Comparison of ENCODE assay signal across 1 cellular context in the genomic region with DNA sequence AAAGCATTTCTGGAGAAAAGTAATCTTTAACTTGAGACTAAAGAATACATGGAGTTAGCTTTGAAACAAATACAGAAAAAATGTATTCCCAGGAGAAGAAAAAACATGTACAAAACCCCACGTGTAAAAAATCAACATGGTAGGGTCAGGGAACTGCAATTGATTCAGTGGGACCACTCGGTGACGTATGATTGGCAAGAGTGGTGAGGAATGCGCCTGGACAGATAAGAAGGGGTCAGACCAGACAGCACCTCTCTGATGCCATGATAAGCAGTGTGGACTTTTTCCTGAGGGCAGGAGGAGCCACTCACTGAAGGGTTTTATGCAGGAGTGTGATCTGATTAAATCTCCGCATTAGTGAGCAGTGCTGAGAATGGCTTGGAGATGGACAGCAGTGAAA.
TF ChIP-seq lines count a peak whose summit lies in the region.

No MANE protein-coding gene starts in this region.

TF ChIP-seq in HepG2, 621 proteins besides CTCF, POLR2A, EP300 and RAD21 (continued from another document and continues in another):
- TF ChIP-seq, protein P1, sequence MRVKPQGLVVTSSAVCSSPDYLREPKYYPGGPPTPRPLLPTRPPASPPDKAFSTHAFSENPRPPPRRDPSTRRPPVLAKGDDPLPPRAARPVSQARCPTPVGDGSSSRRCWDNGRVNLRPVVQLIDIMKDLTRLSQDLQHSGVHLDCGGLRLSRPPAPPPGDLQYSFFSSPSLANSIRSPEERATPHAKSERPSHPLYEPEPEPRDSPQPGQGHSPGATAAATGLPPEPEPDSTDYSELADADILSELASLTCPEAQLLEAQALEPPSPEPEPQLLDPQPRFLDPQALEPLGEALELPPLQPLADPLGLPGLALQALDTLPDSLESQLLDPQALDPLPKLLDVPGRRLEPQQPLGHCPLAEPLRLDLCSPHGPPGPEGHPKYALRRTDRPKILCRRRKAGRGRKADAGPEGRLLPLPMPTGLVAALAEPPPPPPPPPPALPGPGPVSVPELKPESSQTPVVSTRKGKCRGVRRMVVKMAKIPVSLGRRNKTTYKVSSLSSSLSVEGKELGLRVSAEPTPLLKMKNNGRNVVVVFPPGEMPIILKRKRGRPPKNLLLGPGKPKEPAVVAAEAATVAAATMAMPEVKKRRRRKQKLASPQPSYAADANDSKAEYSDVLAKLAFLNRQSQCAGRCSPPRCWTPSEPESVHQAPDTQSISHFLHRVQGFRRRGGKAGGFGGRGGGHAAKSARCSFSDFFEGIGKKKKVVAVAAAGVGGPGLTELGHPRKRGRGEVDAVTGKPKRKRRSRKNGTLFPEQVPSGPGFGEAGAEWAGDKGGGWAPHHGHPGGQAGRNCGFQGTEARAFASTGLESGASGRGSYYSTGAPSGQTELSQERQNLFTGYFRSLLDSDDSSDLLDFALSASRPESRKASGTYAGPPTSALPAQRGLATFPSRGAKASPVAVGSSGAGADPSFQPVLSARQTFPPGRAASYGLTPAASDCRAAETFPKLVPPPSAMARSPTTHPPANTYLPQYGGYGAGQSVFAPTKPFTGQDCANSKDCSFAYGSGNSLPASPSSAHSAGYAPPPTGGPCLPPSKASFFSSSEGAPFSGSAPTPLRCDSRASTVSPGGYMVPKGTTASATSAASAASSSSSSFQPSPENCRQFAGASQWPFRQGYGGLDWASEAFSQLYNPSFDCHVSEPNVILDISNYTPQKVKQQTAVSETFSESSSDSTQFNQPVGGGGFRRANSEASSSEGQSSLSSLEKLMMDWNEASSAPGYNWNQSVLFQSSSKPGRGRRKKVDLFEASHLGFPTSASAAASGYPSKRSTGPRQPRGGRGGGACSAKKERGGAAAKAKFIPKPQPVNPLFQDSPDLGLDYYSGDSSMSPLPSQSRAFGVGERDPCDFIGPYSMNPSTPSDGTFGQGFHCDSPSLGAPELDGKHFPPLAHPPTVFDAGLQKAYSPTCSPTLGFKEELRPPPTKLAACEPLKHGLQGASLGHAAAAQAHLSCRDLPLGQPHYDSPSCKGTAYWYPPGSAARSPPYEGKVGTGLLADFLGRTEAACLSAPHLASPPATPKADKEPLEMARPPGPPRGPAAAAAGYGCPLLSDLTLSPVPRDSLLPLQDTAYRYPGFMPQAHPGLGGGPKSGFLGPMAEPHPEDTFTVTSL (CRISPR knock-in tag; IDR thresholded peaks at IDR 0.05; ENCODE audit: borderline replicate concordance) = peak; percentile 76; the same call in 1 of the 2 replicates
- TF ChIP-seq JUN (CRISPR knock-in tag; IDR thresholded peaks at IDR 0.05) = 0 out of 2 replicates have a peak, but pooled peaks have one; percentile 34
- peak; percentile 61; the same call in 1 of the 2 replicates for TF ChIP-seq NR2F2 (IDR thresholded peaks at IDR 0.05; ENCODE audit: borderline replicate concordance, low read depth)
- no peak for TF ChIP-seq POLR2AphosphoS5 (IDR thresholded peaks at IDR 0.05; ENCODE audit: low read depth, low read length)
- TF ChIP-seq MAFK (conservative IDR thresholded peaks at IDR 0.05 in 1 of 2, IDR thresholded peaks at IDR 0.05 in 1 of 2; ENCODE audit: low read length in 2 of 2) = no peak
- TF ChIP-seq ZNF383 (CRISPR knock-in tag; IDR thresholded peaks at IDR 0.05; ENCODE audit: borderline replicate concordance) = no peak
- peak; percentile 53; the same call in 1 of the 2 replicates for TF ChIP-seq NFKBIZ (CRISPR knock-in tag; IDR thresholded peaks at IDR 0.05)
- 0 out of 2 replicates have a peak, but pooled peaks have one; percentile 12 for TF ChIP-seq PITX1 (CRISPR knock-in tag; IDR thresholded peaks at IDR 0.05)
- TF ChIP-seq ISL2 (CRISPR knock-in tag; IDR thresholded peaks at IDR 0.05) = peak; percentile 81
- peak; percentile 79 for TF ChIP-seq ZBTB7B (CRISPR knock-in tag; IDR thresholded peaks at IDR 0.05)
- no peak for TF ChIP-seq ZNF256 (CRISPR knock-in tag; conservative IDR thresholded peaks at IDR 0.05)
- peak; percentile 78 for TF ChIP-seq NR2F6 (IDR thresholded peaks at IDR 0.05)
- peak; percentile 82; the same call in 1 of the 2 replicates for TF ChIP-seq NR2F6 (CRISPR knock-in tag; IDR thresholded peaks at IDR 0.05)
- peak; percentile 74 for TF ChIP-seq HNF4A (CRISPR knock-in tag; IDR thresholded peaks at IDR 0.05)
- TF ChIP-seq FOXA1 (IDR thresholded peaks at IDR 0.05) = no peak
- peak; percentile 56 for TF ChIP-seq FOXA1 (CRISPR knock-in tag; IDR thresholded peaks at IDR 0.05)
- peak; percentile 67 for TF ChIP-seq ONECUT2 (CRISPR knock-in tag; IDR thresholded peaks at IDR 0.05)
- TF ChIP-seq HNRNPH1 (optimal IDR thresholded peaks at IDR 0.05; ENCODE audit: low read depth, low read length) = no peak
- no peak for TF ChIP-seq SATB2 (CRISPR knock-in tag; IDR thresholded peaks at IDR 0.05)
- peak; percentile 65 for TF ChIP-seq ZNF644 (CRISPR knock-in tag; IDR thresholded peaks at IDR 0.05; ENCODE audit: low read depth)
- TF ChIP-seq FOSL2 (CRISPR knock-in tag; IDR thresholded peaks at IDR 0.05) = peak; percentile 83
- TF ChIP-seq, protein P2, sequence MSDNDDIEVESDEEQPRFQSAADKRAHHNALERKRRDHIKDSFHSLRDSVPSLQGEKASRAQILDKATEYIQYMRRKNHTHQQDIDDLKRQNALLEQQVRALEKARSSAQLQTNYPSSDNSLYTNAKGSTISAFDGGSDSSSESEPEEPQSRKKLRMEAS (IDR thresholded peaks at IDR 0.05) = peak; percentile 49
- TF ChIP-seq, protein P3, sequence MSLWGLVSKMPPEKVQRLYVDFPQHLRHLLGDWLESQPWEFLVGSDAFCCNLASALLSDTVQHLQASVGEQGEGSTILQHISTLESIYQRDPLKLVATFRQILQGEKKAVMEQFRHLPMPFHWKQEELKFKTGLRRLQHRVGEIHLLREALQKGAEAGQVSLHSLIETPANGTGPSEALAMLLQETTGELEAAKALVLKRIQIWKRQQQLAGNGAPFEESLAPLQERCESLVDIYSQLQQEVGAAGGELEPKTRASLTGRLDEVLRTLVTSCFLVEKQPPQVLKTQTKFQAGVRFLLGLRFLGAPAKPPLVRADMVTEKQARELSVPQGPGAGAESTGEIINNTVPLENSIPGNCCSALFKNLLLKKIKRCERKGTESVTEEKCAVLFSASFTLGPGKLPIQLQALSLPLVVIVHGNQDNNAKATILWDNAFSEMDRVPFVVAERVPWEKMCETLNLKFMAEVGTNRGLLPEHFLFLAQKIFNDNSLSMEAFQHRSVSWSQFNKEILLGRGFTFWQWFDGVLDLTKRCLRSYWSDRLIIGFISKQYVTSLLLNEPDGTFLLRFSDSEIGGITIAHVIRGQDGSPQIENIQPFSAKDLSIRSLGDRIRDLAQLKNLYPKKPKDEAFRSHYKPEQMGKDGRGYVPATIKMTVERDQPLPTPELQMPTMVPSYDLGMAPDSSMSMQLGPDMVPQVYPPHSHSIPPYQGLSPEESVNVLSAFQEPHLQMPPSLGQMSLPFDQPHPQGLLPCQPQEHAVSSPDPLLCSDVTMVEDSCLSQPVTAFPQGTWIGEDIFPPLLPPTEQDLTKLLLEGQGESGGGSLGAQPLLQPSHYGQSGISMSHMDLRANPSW (CRISPR knock-in tag; IDR thresholded peaks at IDR 0.05; ENCODE audit: borderline replicate concordance) = no peak
- TF ChIP-seq, protein P4, sequence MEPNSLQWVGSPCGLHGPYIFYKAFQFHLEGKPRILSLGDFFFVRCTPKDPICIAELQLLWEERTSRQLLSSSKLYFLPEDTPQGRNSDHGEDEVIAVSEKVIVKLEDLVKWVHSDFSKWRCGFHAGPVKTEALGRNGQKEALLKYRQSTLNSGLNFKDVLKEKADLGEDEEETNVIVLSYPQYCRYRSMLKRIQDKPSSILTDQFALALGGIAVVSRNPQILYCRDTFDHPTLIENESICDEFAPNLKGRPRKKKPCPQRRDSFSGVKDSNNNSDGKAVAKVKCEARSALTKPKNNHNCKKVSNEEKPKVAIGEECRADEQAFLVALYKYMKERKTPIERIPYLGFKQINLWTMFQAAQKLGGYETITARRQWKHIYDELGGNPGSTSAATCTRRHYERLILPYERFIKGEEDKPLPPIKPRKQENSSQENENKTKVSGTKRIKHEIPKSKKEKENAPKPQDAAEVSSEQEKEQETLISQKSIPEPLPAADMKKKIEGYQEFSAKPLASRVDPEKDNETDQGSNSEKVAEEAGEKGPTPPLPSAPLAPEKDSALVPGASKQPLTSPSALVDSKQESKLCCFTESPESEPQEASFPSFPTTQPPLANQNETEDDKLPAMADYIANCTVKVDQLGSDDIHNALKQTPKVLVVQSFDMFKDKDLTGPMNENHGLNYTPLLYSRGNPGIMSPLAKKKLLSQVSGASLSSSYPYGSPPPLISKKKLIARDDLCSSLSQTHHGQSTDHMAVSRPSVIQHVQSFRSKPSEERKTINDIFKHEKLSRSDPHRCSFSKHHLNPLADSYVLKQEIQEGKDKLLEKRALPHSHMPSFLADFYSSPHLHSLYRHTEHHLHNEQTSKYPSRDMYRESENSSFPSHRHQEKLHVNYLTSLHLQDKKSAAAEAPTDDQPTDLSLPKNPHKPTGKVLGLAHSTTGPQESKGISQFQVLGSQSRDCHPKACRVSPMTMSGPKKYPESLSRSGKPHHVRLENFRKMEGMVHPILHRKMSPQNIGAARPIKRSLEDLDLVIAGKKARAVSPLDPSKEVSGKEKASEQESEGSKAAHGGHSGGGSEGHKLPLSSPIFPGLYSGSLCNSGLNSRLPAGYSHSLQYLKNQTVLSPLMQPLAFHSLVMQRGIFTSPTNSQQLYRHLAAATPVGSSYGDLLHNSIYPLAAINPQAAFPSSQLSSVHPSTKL (CRISPR knock-in tag; IDR thresholded peaks at IDR 0.05) = peak; percentile 62; the same call in 1 of the 2 replicates
- TF ChIP-seq, protein P5, sequence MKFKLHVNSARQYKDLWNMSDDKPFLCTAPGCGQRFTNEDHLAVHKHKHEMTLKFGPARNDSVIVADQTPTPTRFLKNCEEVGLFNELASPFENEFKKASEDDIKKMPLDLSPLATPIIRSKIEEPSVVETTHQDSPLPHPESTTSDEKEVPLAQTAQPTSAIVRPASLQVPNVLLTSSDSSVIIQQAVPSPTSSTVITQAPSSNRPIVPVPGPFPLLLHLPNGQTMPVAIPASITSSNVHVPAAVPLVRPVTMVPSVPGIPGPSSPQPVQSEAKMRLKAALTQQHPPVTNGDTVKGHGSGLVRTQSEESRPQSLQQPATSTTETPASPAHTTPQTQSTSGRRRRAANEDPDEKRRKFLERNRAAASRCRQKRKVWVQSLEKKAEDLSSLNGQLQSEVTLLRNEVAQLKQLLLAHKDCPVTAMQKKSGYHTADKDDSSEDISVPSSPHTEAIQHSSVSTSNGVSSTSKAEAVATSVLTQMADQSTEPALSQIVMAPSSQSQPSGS (CRISPR knock-in tag; IDR thresholded peaks at IDR 0.05) = 0 out of 2 replicates have a peak, but pooled peaks have one; percentile 61
- no peak for TF ChIP-seq ZMAT3 (CRISPR knock-in tag; conservative IDR thresholded peaks at IDR 0.05)
- TF ChIP-seq, protein P6, sequence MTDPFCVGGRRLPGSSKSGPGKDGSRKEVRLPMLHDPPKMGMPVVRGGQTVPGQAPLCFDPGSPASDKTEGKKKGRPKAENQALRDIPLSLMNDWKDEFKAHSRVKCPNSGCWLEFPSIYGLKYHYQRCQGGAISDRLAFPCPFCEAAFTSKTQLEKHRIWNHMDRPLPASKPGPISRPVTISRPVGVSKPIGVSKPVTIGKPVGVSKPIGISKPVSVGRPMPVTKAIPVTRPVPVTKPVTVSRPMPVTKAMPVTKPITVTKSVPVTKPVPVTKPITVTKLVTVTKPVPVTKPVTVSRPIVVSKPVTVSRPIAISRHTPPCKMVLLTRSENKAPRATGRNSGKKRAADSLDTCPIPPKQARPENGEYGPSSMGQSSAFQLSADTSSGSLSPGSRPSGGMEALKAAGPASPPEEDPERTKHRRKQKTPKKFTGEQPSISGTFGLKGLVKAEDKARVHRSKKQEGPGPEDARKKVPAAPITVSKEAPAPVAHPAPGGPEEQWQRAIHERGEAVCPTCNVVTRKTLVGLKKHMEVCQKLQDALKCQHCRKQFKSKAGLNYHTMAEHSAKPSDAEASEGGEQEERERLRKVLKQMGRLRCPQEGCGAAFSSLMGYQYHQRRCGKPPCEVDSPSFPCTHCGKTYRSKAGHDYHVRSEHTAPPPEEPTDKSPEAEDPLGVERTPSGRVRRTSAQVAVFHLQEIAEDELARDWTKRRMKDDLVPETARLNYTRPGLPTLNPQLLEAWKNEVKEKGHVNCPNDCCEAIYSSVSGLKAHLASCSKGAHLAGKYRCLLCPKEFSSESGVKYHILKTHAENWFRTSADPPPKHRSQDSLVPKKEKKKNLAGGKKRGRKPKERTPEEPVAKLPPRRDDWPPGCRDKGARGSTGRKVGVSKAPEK (CRISPR knock-in tag; IDR thresholded peaks at IDR 0.05; ENCODE audit: borderline replicate concordance) = no peak
- peak; percentile 29; the same call in 1 of the 2 replicates for TF ChIP-seq ETV5 (CRISPR knock-in tag; IDR thresholded peaks at IDR 0.05; ENCODE audit: borderline replicate concordance)
- TF ChIP-seq BCL6 (CRISPR knock-in tag; IDR thresholded peaks at IDR 0.05) = peak; percentile 63; the same call in 1 of the 2 replicates
- no peak for TF ChIP-seq NFIB (CRISPR knock-in tag; IDR thresholded peaks at IDR 0.05; ENCODE audit: borderline replicate concordance)
- TF ChIP-seq SRSF4 (IDR thresholded peaks at IDR 0.05; ENCODE audit: low read depth, low read length, poor library complexity, severe bottlenecking) = no peak
- no peak for TF ChIP-seq FOXP1 (IDR thresholded peaks at IDR 0.05)
- peak; percentile 45; the same call in 1 of the 2 replicates for TF ChIP-seq FOXP1 (CRISPR knock-in tag; IDR thresholded peaks at IDR 0.05)
- TF ChIP-seq CEBPG (CRISPR knock-in tag; IDR thresholded peaks at IDR 0.05) = peak; percentile 43; the same call in 1 of the 2 replicates
- TF ChIP-seq, protein P7, sequence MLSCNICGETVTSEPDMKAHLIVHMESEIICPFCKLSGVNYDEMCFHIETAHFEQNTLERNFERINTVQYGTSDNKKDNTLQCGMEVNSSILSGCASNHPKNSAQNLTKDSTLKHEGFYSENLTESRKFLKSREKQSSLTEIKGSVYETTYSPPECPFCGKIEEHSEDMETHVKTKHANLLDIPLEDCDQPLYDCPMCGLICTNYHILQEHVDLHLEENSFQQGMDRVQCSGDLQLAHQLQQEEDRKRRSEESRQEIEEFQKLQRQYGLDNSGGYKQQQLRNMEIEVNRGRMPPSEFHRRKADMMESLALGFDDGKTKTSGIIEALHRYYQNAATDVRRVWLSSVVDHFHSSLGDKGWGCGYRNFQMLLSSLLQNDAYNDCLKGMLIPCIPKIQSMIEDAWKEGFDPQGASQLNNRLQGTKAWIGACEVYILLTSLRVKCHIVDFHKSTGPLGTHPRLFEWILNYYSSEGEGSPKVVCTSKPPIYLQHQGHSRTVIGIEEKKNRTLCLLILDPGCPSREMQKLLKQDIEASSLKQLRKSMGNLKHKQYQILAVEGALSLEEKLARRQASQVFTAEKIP (CRISPR knock-in tag; IDR thresholded peaks at IDR 0.05; ENCODE audit: borderline replicate concordance) = no peak
- TF ChIP-seq FOXA3 (CRISPR knock-in tag; IDR thresholded peaks at IDR 0.05) = peak; percentile 55; the same call in 1 of the 2 replicates
- TF ChIP-seq MEIS2 (CRISPR knock-in tag; IDR thresholded peaks at IDR 0.05) = peak; percentile 59; the same call in 1 of the 2 replicates
- 0 out of 2 replicates have a peak, but pooled peaks have one; percentile 37 for TF ChIP-seq POLR2G (IDR thresholded peaks at IDR 0.05; ENCODE audit: low read depth, low read length)
- TF ChIP-seq SAP130 (CRISPR knock-in tag; IDR thresholded peaks at IDR 0.05; ENCODE audit: low read depth) = peak; percentile 26; the same call in 1 of the 2 replicates
- TF ChIP-seq RXRA (CRISPR knock-in tag; IDR thresholded peaks at IDR 0.05) = peak; percentile 72; the same call in 1 of the 2 replicates
